ENCODE assay signal across 1 cellular context in the genomic region with DNA sequence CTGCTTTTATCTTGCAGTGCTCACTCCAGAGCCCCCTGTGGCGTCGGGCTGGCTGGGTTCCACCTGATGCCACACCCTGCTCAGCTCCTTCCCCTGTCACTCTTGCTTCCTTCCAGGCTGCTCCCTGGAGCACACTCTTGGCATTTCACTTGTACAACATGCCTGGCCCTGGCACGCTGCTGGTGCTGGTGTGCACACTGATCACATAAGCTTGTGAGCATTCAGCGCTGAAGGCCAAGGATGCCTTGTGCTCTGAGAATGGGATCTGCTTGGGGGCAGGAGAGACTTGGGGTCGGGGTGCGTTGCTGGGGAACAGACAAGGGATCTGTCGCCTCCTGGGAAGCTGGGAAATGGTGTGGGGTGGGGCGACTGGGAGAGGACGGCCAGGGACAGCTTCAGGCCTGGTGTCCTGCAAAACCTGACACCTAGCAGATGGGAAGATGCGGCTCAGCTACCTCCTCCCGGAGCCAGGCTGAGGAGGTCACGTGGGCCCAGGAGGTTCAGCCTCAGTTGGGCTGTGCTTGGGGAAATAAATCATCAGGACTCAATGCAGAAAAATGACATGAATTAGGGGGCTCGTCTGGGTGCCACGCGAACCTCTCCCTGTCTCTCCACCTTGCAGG.
TF ChIP-seq lines count a peak whose summit lies in the region.

No MANE protein-coding gene starts in this region.

TF ChIP-seq in GM23338, 12 proteins besides CTCF, POLR2A, EP300 and RAD21:
- TF ChIP-seq POLR2AphosphoS5 (IDR thresholded peaks at IDR 0.05; ENCODE audit: low read depth) (no peak), EZH2phosphoT487 (IDR thresholded peaks at IDR 0.05; ENCODE audit: unreplicated experiment) (no peak), CREB1 (CRISPR knock-in tag; IDR thresholded peaks at IDR 0.05; ENCODE audit: low read depth) (no peak), STAT1 (IDR thresholded peaks at IDR 0.05; ENCODE audit: unreplicated experiment) (no peak), ZNF114 (CRISPR knock-in tag; IDR thresholded peaks at IDR 0.05) (no peak), JUNB (IDR thresholded peaks at IDR 0.05; ENCODE audit: unreplicated experiment) (no peak), EZH2 (IDR thresholded peaks at IDR 0.05; ENCODE audit: low read depth, unreplicated experiment) (no peak), NANOG (IDR thresholded peaks at IDR 0.05; ENCODE audit: borderline replicate concordance) (no peak), ZNF331 (CRISPR knock-in tag; IDR thresholded peaks at IDR 0.05; ENCODE audit: low read depth) (no peak)
- TF ChIP-seq, protein P1, sequence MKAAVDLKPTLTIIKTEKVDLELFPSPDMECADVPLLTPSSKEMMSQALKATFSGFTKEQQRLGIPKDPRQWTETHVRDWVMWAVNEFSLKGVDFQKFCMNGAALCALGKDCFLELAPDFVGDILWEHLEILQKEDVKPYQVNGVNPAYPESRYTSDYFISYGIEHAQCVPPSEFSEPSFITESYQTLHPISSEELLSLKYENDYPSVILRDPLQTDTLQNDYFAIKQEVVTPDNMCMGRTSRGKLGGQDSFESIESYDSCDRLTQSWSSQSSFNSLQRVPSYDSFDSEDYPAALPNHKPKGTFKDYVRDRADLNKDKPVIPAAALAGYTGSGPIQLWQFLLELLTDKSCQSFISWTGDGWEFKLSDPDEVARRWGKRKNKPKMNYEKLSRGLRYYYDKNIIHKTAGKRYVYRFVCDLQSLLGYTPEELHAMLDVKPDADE (IDR thresholded peaks at IDR 0.05), result no peak
- TF ChIP-seq, protein P2, sequence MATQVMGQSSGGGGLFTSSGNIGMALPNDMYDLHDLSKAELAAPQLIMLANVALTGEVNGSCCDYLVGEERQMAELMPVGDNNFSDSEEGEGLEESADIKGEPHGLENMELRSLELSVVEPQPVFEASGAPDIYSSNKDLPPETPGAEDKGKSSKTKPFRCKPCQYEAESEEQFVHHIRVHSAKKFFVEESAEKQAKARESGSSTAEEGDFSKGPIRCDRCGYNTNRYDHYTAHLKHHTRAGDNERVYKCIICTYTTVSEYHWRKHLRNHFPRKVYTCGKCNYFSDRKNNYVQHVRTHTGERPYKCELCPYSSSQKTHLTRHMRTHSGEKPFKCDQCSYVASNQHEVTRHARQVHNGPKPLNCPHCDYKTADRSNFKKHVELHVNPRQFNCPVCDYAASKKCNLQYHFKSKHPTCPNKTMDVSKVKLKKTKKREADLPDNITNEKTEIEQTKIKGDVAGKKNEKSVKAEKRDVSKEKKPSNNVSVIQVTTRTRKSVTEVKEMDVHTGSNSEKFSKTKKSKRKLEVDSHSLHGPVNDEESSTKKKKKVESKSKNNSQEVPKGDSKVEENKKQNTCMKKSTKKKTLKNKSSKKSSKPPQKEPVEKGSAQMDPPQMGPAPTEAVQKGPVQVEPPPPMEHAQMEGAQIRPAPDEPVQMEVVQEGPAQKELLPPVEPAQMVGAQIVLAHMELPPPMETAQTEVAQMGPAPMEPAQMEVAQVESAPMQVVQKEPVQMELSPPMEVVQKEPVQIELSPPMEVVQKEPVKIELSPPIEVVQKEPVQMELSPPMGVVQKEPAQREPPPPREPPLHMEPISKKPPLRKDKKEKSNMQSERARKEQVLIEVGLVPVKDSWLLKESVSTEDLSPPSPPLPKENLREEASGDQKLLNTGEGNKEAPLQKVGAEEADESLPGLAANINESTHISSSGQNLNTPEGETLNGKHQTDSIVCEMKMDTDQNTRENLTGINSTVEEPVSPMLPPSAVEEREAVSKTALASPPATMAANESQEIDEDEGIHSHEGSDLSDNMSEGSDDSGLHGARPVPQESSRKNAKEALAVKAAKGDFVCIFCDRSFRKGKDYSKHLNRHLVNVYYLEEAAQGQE (IDR thresholded peaks at IDR 0.05; ENCODE audit: unreplicated experiment), result no peak
